In the genomic region with DNA sequence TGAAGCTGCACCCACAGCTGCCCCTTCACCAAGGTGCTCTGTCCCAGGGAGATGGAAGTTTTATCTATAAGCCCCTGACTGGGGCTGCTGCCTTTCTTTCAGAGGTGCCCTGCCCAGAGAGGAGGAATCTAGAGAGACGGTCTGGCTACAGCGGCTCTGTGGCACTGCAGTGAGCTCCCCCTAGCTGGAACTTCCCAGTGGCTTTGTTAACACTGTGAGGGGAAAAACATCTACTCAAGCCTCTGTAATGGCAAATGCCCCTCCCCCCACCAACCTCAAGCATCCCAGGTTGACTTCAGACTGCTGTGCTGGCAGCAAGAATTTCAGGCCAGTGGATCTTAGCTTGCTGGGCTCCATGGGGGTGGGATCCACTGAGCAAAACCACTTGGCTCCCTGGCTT, we compare ENCODE assay signal across 8 cellular contexts.
DNase-seq lines count a peak whose midpoint lies in the region; ATAC-seq, FAIRE-seq and TF ChIP-seq lines count a peak whose summit lies in the region.
"Not testable (repeated sequence)": the region's sequence is repeated elsewhere in the genome, so short reads cannot be mapped to it uniquely, and the experiment has no call there.

No MANE protein-coding gene starts in this region.

- H3K4me3 Mint-ChIP-seq in glutamatergic neuron (ENCODE audit: unreplicated experiment), result peak overlapping the region; percentile 67
- H3K4me3 Mint-ChIP-seq in stimulated activated naive B cell treated with anti-CD40 and anti-IgM and Interleukin-4, amounts not matched to agents 10 μg/mL and 1 μg/mL and 100 μg/mL, for 72 hours, result peak overlapping the region in 1 of 2 donors; percentile 52

- H3K27me3 Mint-ChIP-seq in glutamatergic neuron (ENCODE audit: unreplicated experiment), result peaks cover 31% of the 10 kb centered on the region
- not testable (repeated sequence) for H3K27me3 Mint-ChIP-seq in stimulated activated naive B cell treated with anti-CD40 and anti-IgM and Interleukin-4, amounts not matched to agents 10 μg/mL and 1 μg/mL and 100 μg/mL, for 72 hours

- H3K4ac ChIP-seq in mesenchymal stem cell (ENCODE audit: low read depth in 1 of 2, low read length in 2 of 2), result not testable (repeated sequence)

- H3K9me2 ChIP-seq in HCT116 (ENCODE audit: insufficient read depth); OCI-LY7 (ENCODE audit: insufficient read depth, low read length): not testable (repeated sequence)

- not testable (repeated sequence) for H2AFZ ChIP-seq in HCT116 (ENCODE audit: low read depth, low read length, poor library complexity, severe bottlenecking); OCI-LY7 (ENCODE audit: low read length); GM12878 (ENCODE audit: control insufficient read depth, low read depth, low read length); mesenchymal stem cell (ENCODE audit: low read depth, low read length)

- not testable (repeated sequence) for BruUV-seq in HCT116 (replicated peaks; lab: Mats Ljungman, UMichigan); OCI-LY7 (replicated peaks; lab: Mats Ljungman, UMichigan); GM12878 (replicated peaks; lab: Mats Ljungman, UMichigan)

- RAD21 ChIA-PET in HCT116 (lab: Charles Lee; ENCODE audit: low non-redundant PET in 1 of 2, low total read pairs in 2 of 2, uncharacterized antibody in 2 of 2, unreplicated experiment in 2 of 2), result not testable (repeated sequence)
- RAD21 ChIA-PET in GM12878 (lab: Charles Lee; ENCODE audit: unreplicated experiment), result interaction anchor here (0.6 to 1.5 kb wide), 3 partner anchors 23 to 65 kb away, joined by 3 to 6 read pairs (median 3); no protein-coding TSS in a partner anchor

- SMC1A ChIA-PET in GM12878 (lab: Charles Lee; ENCODE audit: uncharacterized antibody, unreplicated experiment), result interaction anchor here (0.9 to 2.3 kb wide), 9 partner anchors 9 to 251 kb away, joined by 3 to 9 read pairs (median 4); no protein-coding TSS in a partner anchor

- ATAC-seq in HCT116 (peak; percentile 89), GM12878 (peak; percentile 46)
- peak; percentile 47 to 68 for ATAC-seq in stimulated activated naive B cell treated with anti-CD40 and anti-IgM and Interleukin-4, amounts not matched to agents 10 μg/mL and 1 μg/mL and 100 μg/mL, for 72 hours (replicated peaks)

- H3K4me1 Mint-ChIP-seq in glutamatergic neuron (ENCODE audit: low read depth, unreplicated experiment), result peaks cover 69% of the 10 kb centered on the region
- peaks cover 58 to 86% of the 10 kb centered on the region in 2 donors for H3K4me1 Mint-ChIP-seq in stimulated activated naive B cell treated with anti-CD40 and anti-IgM and Interleukin-4, amounts not matched to agents 10 μg/mL and 1 μg/mL and 100 μg/mL, for 72 hours

- peaks cover under 1 to 87% (median 62%) of the 10 kb centered on the region in 11 experiments; a peak in 18 of 22 replicates for H3K36me3 ChIP-seq in BLaER1 treated with 17β-estradiol and CSF1 and Interleukin-3, amounts not matched to agents 10 nM and 100 nM
- H3K36me3 ChIP-seq in HCT116 (ENCODE audit: control insufficient read depth in 1 of 2, insufficient read depth in 2 of 2, low read length in 2 of 2); OCI-LY7 (ENCODE audit: insufficient read depth, low read length); GM12878 (ENCODE audit: control insufficient read depth in 2 of 2, insufficient read depth in 2 of 2, low read length in 1 of 2); mesenchymal stem cell (ENCODE audit: control insufficient read depth in 1 of 2, insufficient read depth in 2 of 2, low read depth in 1 of 2, low read length in 2 of 2): not testable (repeated sequence)

- not testable (repeated sequence) for TF ChIP-seq EP300 in GM12878 (IDR thresholded peaks at IDR 0.05; ENCODE audit: borderline replicate concordance in 1 of 2, control insufficient read depth in 1 of 2, low read depth in 2 of 2, low read length in 2 of 2)

- not testable (repeated sequence) for H3K14ac ChIP-seq in mesenchymal stem cell (ENCODE audit: low read length in 2 of 2)

- H2BK12ac ChIP-seq in mesenchymal stem cell (ENCODE audit: low read length in 2 of 2), result not testable (repeated sequence)

- not testable (repeated sequence) for H2BK15ac ChIP-seq in mesenchymal stem cell (ENCODE audit: low read depth, poor library complexity, severe bottlenecking)

- H3K79me1 ChIP-seq in mesenchymal stem cell (replicated peaks; ENCODE audit: low read length, poor library complexity, severe bottlenecking), result not testable (repeated sequence)

- H3K36me3 Mint-ChIP-seq in glutamatergic neuron (ENCODE audit: unreplicated experiment), result not testable (repeated sequence)
- peaks cover 20 to 40% of the 10 kb centered on the region in 2 donors for H3K36me3 Mint-ChIP-seq in stimulated activated naive B cell treated with anti-CD40 and anti-IgM and Interleukin-4, amounts not matched to agents 10 μg/mL and 1 μg/mL and 100 μg/mL, for 72 hours

- H4K91ac ChIP-seq in mesenchymal stem cell (ENCODE audit: low read length), result not testable (repeated sequence)

- H3K27me3 ChIP-seq in BLaER1 treated with 17β-estradiol and CSF1 and Interleukin-3, amounts not matched to agents 10 nM and 100 nM; GM12878 (replicated peaks in 1 of 2; ENCODE audit: control insufficient read depth in 2 of 2, insufficient read depth in 2 of 2, low read length in 1 of 2); mesenchymal stem cell (ENCODE audit: control insufficient read depth in 1 of 2, insufficient read depth in 1 of 2, low read length in 2 of 2): not testable (repeated sequence)
- H3K27me3 ChIP-seq in HCT116 (ENCODE audit: insufficient read depth, low read length), result peaks cover 30% of the 10 kb centered on the region

- not testable (repeated sequence) for FAIRE-seq in GM12878 (lab: Jason Lieb, UNC)

- TF ChIP-seq POLR2A in HCT116 (IDR thresholded peaks at IDR 0.05; ENCODE audit: borderline replicate concordance, extremely low read depth, insufficient read depth, insufficient read length); GM12878 (IDR thresholded peaks at IDR 0.05; ENCODE audit: low read depth, low read length): not testable (repeated sequence)

- H3K27ac Mint-ChIP-seq in glutamatergic neuron (ENCODE audit: unreplicated experiment), result peak overlapping the region; percentile 90
- peak overlapping the region; percentile 67 for H3K27ac Mint-ChIP-seq in stimulated activated naive B cell treated with anti-CD40 and anti-IgM and Interleukin-4, amounts not matched to agents 10 μg/mL and 1 μg/mL and 100 μg/mL, for 72 hours

- peaks cover 14 to 85% (median 64%) of the 10 kb centered on the region in 10 experiments for H3K4me1 ChIP-seq in BLaER1 treated with 17β-estradiol and CSF1 and Interleukin-3, amounts not matched to agents 10 nM and 100 nM
- H3K4me1 ChIP-seq in HCT116 (ENCODE audit: control insufficient read depth in 1 of 2, insufficient read depth in 2 of 2, low read length in 2 of 2); mesenchymal stem cell (ENCODE audit: control insufficient read depth, insufficient read depth, low read depth, low read length): not testable (repeated sequence)
- H3K4me1 ChIP-seq in OCI-LY7 (ENCODE audit: insufficient read depth, low read length, poor library complexity, severe bottlenecking) (peaks cover 48% of the 10 kb centered on the region), GM12878 (ENCODE audit: control insufficient read depth, insufficient read depth, low read length) (peaks cover 18% of the 10 kb centered on the region)

- not testable (repeated sequence) for H3K23ac ChIP-seq in mesenchymal stem cell (ENCODE audit: low read length in 2 of 2)

- peak overlapping the region in 6 of 11 experiments; percentile 20 to 43 (median 32); a peak in 7 of 22 replicates for H3K4me2 ChIP-seq in BLaER1 treated with 17β-estradiol and CSF1 and Interleukin-3, amounts not matched to agents 10 nM and 100 nM
- not testable (repeated sequence) for H3K4me2 ChIP-seq in HCT116 (ENCODE audit: low read length); OCI-LY7 (ENCODE audit: low read length); GM12878 (ENCODE audit: control insufficient read depth, insufficient read depth); mesenchymal stem cell (ENCODE audit: low read length, poor library complexity, severe bottlenecking)

- H2AK5ac ChIP-seq in mesenchymal stem cell (ENCODE audit: low read length, severe bottlenecking), result not testable (repeated sequence)

- not testable (repeated sequence) for H2BK5ac ChIP-seq in mesenchymal stem cell (ENCODE audit: low read depth, low read length, poor library complexity, severe bottlenecking)

- intact Hi-C loops in HCT116 (cut with micrococcal nuclease); OCI-LY7 (cut with micrococcal nuclease; ENCODE audit: unreplicated experiment); GM12878 (cut with micrococcal nuclease; ENCODE audit: unreplicated experiment): not testable (repeated sequence)

- not testable (repeated sequence) for H3K79me2 ChIP-seq in HCT116 (ENCODE audit: insufficient read depth, low read length)
- peaks cover 12% of the 10 kb centered on the region; the same call in 1 of the 2 replicates for H3K79me2 ChIP-seq in OCI-LY7 (ENCODE audit: insufficient read depth, low read depth, low read length)
- peaks cover 11% of the 10 kb centered on the region for H3K79me2 ChIP-seq in GM12878 (ENCODE audit: control insufficient read depth, insufficient read depth, low read length)

- H3K4me3 ChIP-seq in BLaER1 treated with 17β-estradiol and CSF1 and Interleukin-3, amounts not matched to agents 10 nM and 100 nM; HCT116 (replicated peaks in 1 of 2; ENCODE audit: low read depth in 1 of 2, low read length in 2 of 2); OCI-LY7 (ENCODE audit: low read depth, low read length, poor library complexity, severe bottlenecking); GM12878; mesenchymal stem cell (ENCODE audit: insufficient read depth in 1 of 2, low read depth in 1 of 2, low read length in 2 of 2): not testable (repeated sequence)

- POLR2A ChIA-PET in HCT116 (lab: Charles Lee); OCI-LY7 (lab: Charles Lee): not testable (repeated sequence)
- POLR2A ChIA-PET in GM12878 (lab: Charles Lee), result interaction anchor here (0.5 to 1.6 kb wide), 6 partner anchors 9 to 113 kb away, joined by 3 to 5 read pairs (median 4); no protein-coding TSS in a partner anchor

- 36% methylated on average over 2 of the region's 2 CpGs for WGBS in GM12878 (ENCODE audit: insufficient coverage, insufficient replicate concordance, low lambda C conversion rate, missing lambda C conversion rate)
- WGBS in mesenchymal stem cell, result 63% methylated on average over 2 of the region's 2 CpGs

- in situ Hi-C loops in GM12878 (cut with MboI), result not testable (repeated sequence)

- H4K8ac ChIP-seq in mesenchymal stem cell (ENCODE audit: low read length), result not testable (repeated sequence)

- not testable (repeated sequence) for H3K9me3 ChIP-seq in BLaER1 treated with 17β-estradiol and CSF1 and Interleukin-3, amounts not matched to agents 10 nM and 100 nM (replicated peaks in 1 of 11); HCT116 (ENCODE audit: control insufficient read depth in 1 of 2, insufficient read depth in 1 of 2, low read depth in 1 of 2, low read length in 2 of 2); OCI-LY7 (ENCODE audit: low read length); GM12878 (replicated peaks; ENCODE audit: control insufficient read depth, insufficient read depth, low read length); mesenchymal stem cell (ENCODE audit: control insufficient read depth, low read length)

- TF ChIP-seq CTCF in GM12872 (IDR thresholded peaks at IDR 0.05; ENCODE audit: insufficient read depth, low read depth, low read length) (peak; percentile 18; the same call in 1 of the 3 replicates), HCT116 (IDR thresholded peaks at IDR 0.05 in 2 of 3, conservative IDR thresholded peaks at IDR 0.05 in 1 of 3; ENCODE audit: borderline replicate concordance in 1 of 3, insufficient read depth in 1 of 3, low read depth in 2 of 3, low read length in 2 of 3) (peak in 1 of 3 experiments; percentile 13; a peak in 1 of 6 replicates), OCI-LY7 (conservative IDR thresholded peaks at IDR 0.05; ENCODE audit: low read length) (peak; percentile 45), GM12878 (IDR thresholded peaks at IDR 0.05 in 2 of 3, conservative IDR thresholded peaks at IDR 0.05 in 1 of 3; ENCODE audit: control insufficient read depth in 2 of 3, extremely low read depth in 1 of 3, insufficient read depth in 1 of 3, low read depth in 3 of 3, low read length in 3 of 3) (peak in 2 of 3 experiments; percentile 23 to 29; a peak in 2 of 6 replicates)
- TF ChIP-seq CTCF in glutamatergic neuron (IDR thresholded peaks at IDR 0.05; ENCODE audit: partially characterized antibody, unreplicated experiment), result not testable (repeated sequence)

- peaks cover 18% of the 10 kb centered on the region for H3K9me3 Mint-ChIP-seq in glutamatergic neuron (ENCODE audit: unreplicated experiment)
- not testable (repeated sequence) for H3K9me3 Mint-ChIP-seq in stimulated activated naive B cell treated with anti-CD40 and anti-IgM and Interleukin-4, amounts not matched to agents 10 μg/mL and 1 μg/mL and 100 μg/mL, for 72 hours

- DNase-seq in HCT116 (ENCODE audit: low read depth, low spot score); GM12878 (ENCODE audit: low read depth, low spot score); stimulated activated naive B cell treated with anti-CD40 and anti-IgM and Interleukin-4, amounts not matched to agents 10 μg/mL and 1 μg/mL and 100 μg/mL, for 72 hours: not testable (repeated sequence)
- DNase-seq in OCI-LY7 (ENCODE audit: low spot score) (peak; percentile 44), glutamatergic neuron (peak; percentile 36), mesenchymal stem cell (peak; percentile 27)

- H3K18ac ChIP-seq in mesenchymal stem cell (ENCODE audit: low read depth in 1 of 2, low read length in 2 of 2), result not testable (repeated sequence)

- H2BK120ac ChIP-seq in mesenchymal stem cell (ENCODE audit: low read depth, low read length), result not testable (repeated sequence)

- CTCF ChIA-PET in HCT116 (lab: Charles Lee) (interaction anchor here (1.0 kb wide), 1 partner anchor 17 kb away, joined by 5 read pairs; no protein-coding TSS in a partner anchor), GM12878 (lab: Yijun Ruan, JAX) (interaction anchor here (0.8 to 1.5 kb wide), 9 partner anchors 10 to 143 kb away, joined by 3 to 5 read pairs (median 3); no protein-coding TSS in a partner anchor)
- CTCF ChIA-PET in OCI-LY7 (lab: Charles Lee; ENCODE audit: unreplicated experiment), result not testable (repeated sequence)

- peaks cover 0 to 90% (median 35%) of the 10 kb centered on the region in 11 experiments; a peak in 13 of 22 replicates for H4K20me1 ChIP-seq in BLaER1 treated with 17β-estradiol and CSF1 and Interleukin-3, amounts not matched to agents 10 nM and 100 nM
- not testable (repeated sequence) for H4K20me1 ChIP-seq in HCT116 (ENCODE audit: insufficient read depth); OCI-LY7 (ENCODE audit: insufficient read depth, low read length); GM12878 (ENCODE audit: control insufficient read depth, insufficient read depth)

- TF ChIP-seq RAD21 in HCT116 (IDR thresholded peaks at IDR 0.05; ENCODE audit: low read depth), result not testable (repeated sequence)
- 0 out of 2 replicates have a peak, but pooled peaks have one; percentile 16 for TF ChIP-seq RAD21 in GM12878 (IDR thresholded peaks at IDR 0.05; ENCODE audit: insufficient read depth, low read depth, low read length)

- not testable (repeated sequence) for H3K9ac ChIP-seq in BLaER1 treated with 17β-estradiol and CSF1 and Interleukin-3, amounts not matched to agents 10 nM and 100 nM; HCT116 (ENCODE audit: low read length); GM12878 (ENCODE audit: control insufficient read depth, insufficient read depth, low read length); mesenchymal stem cell (ENCODE audit: low read length)

- not testable (repeated sequence) for H3K27ac ChIP-seq in BLaER1 treated with 17β-estradiol and CSF1 and Interleukin-3, amounts not matched to agents 10 nM and 100 nM; HCT116 (ENCODE audit: low read depth, low read length); OCI-LY7 (ENCODE audit: low read depth, low read length, poor library complexity, severe bottlenecking); GM12878 (ENCODE audit: control insufficient read depth, insufficient read depth); mesenchymal stem cell (ENCODE audit: low read length, poor library complexity, severe bottlenecking)
